In genomic region chrX:150219374-150220185, GRCh38 we compare ENCODE assay signal across 1 cellular context.
TF ChIP-seq lines count a peak whose summit lies in the region.

No MANE protein-coding gene starts in this region.

TF ChIP-seq in SK-N-SH, 30 proteins besides CTCF, POLR2A, EP300 and RAD21 (continued from another document):
- no peak for TF ChIP-seq TEAD4 (IDR thresholded peaks at IDR 0.05; ENCODE audit: borderline replicate concordance, insufficient read depth)
- TF ChIP-seq MXI1 (IDR thresholded peaks at IDR 0.05; ENCODE audit: low read depth, low read length): no peak
- TF ChIP-seq GATA2 (CRISPR knock-in tag; IDR thresholded peaks at IDR 0.05): no peak
- no peak for TF ChIP-seq ZBTB33 (IDR thresholded peaks at IDR 0.05; ENCODE audit: borderline replicate concordance, low read depth)
- TF ChIP-seq PBX3 (IDR thresholded peaks at IDR 0.05): 0 out of 2 replicates have a peak, but pooled peaks have one; percentile 8
- TF ChIP-seq FOSL2 (IDR thresholded peaks at IDR 0.05; ENCODE audit: borderline replicate concordance, low read depth): no peak
